ENCODE assay signal across 20 cellular contexts in genomic region chr15:59335197-59335786, GRCh38. TPM values are rescaled to one million over a fixed set of nuclear protein-coding genes. Genes with fewer than 3 reads are reported as not detected.
A peak's percentile ranks its signal among the peaks of the same experiment; 100 is the strongest.
DNase-seq lines count a peak whose midpoint lies in the region; ATAC-seq and TF ChIP-seq lines count a peak whose summit lies in the region.
"Had no signal": no experiment of that assay in that cellular context is flagged by ENCODE, and none has a peak within 500 bp of the region (broad histone marks: within the 10 kb centered on the region; RNA-seq: fewer than 3 reads in every experiment).

No MANE protein-coding gene starts in this region.

- no peak overlapping the region for H3K27ac ChIP-seq in left lung
- H3K27ac ChIP-seq: esophagus squamous epithelium, SJSA1, testis had no signal

- TF ChIP-seq CTCF in Calu3 (IDR thresholded peaks at IDR 0.05; ENCODE audit: unreplicated experiment) (no peak), astrocyte of the cerebellum (IDR thresholded peaks at IDR 0.05; ENCODE audit: low read depth, low read length, missing control alignments) (no peak), left lung (IDR thresholded peaks at IDR 0.05) (no peak), GM20000 (IDR thresholded peaks at IDR 0.05; ENCODE audit: extremely low read depth, missing control alignments) (no peak)

- peaks cover 63% of the 10 kb centered on the region for H3K4me1 Mint-ChIP-seq in Calu3 (ENCODE audit: low read depth, unreplicated experiment)
- H3K4me1 Mint-ChIP-seq in IgD-negative memory B cell, result peaks cover 32 to 42% (median 33%) of the 10 kb centered on the region in 3 donors

- intact Hi-C loops in Calu3 (cut with micrococcal nuclease; ENCODE audit: unreplicated experiment), result no loop called here
- intact Hi-C loops in left lung (cut with DNase I), result no loop called here

- H3K9me3 ChIP-seq in left lung, result no peaks in the 10 kb centered on the region
- H3K9me3 ChIP-seq: esophagus squamous epithelium, SJSA1, testis had no signal

- H3K27ac Mint-ChIP-seq in Calu3 (ENCODE audit: unreplicated experiment) (peak overlapping the region; percentile 78), IgD-negative memory B cell (peak overlapping the region in 2 of 3 donors; percentile 13 to 33)
- H3K27ac Mint-ChIP-seq: CD4-positive, alpha-beta T cell had no signal

- H3K4me3 ChIP-seq in astrocyte of the cerebellum (ENCODE audit: low read depth, low read length) (no peak overlapping the region), left lung (no peak overlapping the region)
- H3K4me3 ChIP-seq: esophagus squamous epithelium, SJSA1, testis had no signal

- H3K9me3 Mint-ChIP-seq in Calu3 (ENCODE audit: low read depth, unreplicated experiment), result no peaks in the 10 kb centered on the region
- no peaks in the 10 kb centered on the region for H3K9me3 Mint-ChIP-seq in IgD-negative memory B cell
- H3K9me3 Mint-ChIP-seq: CD4-positive, alpha-beta T cell had no signal

- no peaks in the 10 kb centered on the region for H3K27me3 ChIP-seq in left lung
- H3K27me3 ChIP-seq: esophagus squamous epithelium, SJSA1, testis had no signal

- CTCF ChIA-PET in Calu3 (lab: Charles Lee), result interaction anchor here (0.5 to 1.2 kb wide), 4 partner anchors 35 to 88 kb away, joined by 3 to 4 read pairs (median 3); no protein-coding TSS in a partner anchor

- H3K36me3 ChIP-seq in left lung, result no peaks in the 10 kb centered on the region
- H3K36me3 ChIP-seq: esophagus squamous epithelium, SJSA1 had no signal

- peaks cover 62% of the 10 kb centered on the region for H3K36me3 Mint-ChIP-seq in Calu3 (ENCODE audit: insufficient read depth, unreplicated experiment)
- peaks cover 6% of the 10 kb centered on the region for H3K36me3 Mint-ChIP-seq in IgD-negative memory B cell

- peaks cover 9 to 11% of the 10 kb centered on the region in 2 donors for H3K4me1 ChIP-seq in left lung
- H3K4me1 ChIP-seq: testis had no signal

- DNase-seq in Calu3 (no peak), astrocyte of the cerebellum (ENCODE audit: low read depth) (peak; percentile 92), left lung (no peak), GM20000 (ENCODE audit: low spot score) (no peak), NCI-H2171 (lab: John Stamatoyannopoulos, UW) (no peak), NCI-H146 (lab: John Stamatoyannopoulos, UW) (no peak)
- no peak for DNase-seq in activated effector memory CD4-positive, alpha-beta T cell treated with Interleukin-2 at 50 U/mL for 16 hours
- DNase-seq: activated CD4-positive, alpha-beta T cell treated with anti-CD3 and anti-CD28 coated beads for 4 hours; activated effector memory CD4-positive, alpha-beta T cell treated with anti-CD3 and anti-CD28 coated beads, Interleukin-2, amount 50 U/mL, for 16 hours; amniotic stem cell; CD4-positive, alpha-beta T cell; effector CD8-positive, alpha-beta T cell; esophagus squamous epithelium; NCI-H1092; nucleus accumbens; PC-3; stimulated activated CD4-positive, alpha-beta T cell treated with anti-CD3 and anti-CD28 coated beads, Interleukin-12 subunit alpha, Interleukin-12 subunit beta, amount 100 ng/mL, for 4 hours; testis had no signal

- in situ Hi-C loops in astrocyte of the cerebellum (cut with HindIII; ENCODE audit: low sequenced_read_pairs), result no loop called here

- H3K27me3 Mint-ChIP-seq in Calu3 (ENCODE audit: unreplicated experiment) (no peaks in the 10 kb centered on the region), IgD-negative memory B cell (no peaks in the 10 kb centered on the region)
- H3K27me3 Mint-ChIP-seq: CD4-positive, alpha-beta T cell had no signal

- ATAC-seq in left lung, result peak; percentile 57
- ATAC-seq: PC-3 had no signal

- BruUV-seq in Calu3 (replicated peaks; lab: Mats Ljungman, UMichigan), result no TSS peak

- peak overlapping the region; percentile 8 for H3K4me3 Mint-ChIP-seq in Calu3 (ENCODE audit: low read depth, unreplicated experiment)
- H3K4me3 Mint-ChIP-seq in IgD-negative memory B cell, result peak overlapping the region in 1 of 4 donors; percentile 82
- H3K4me3 Mint-ChIP-seq: CD4-positive, alpha-beta T cell had no signal

RNA-seq across cellular contexts. Expression of gene MYO1E, which starts 37.4 kb away (rescaled TPM):
- total RNA-seq in Calu3 (2022), result 617 and 655 TPM in 2 replicates
- polyA plus RNA-seq in IgD-negative memory B cell, result 27.4 TPM
- 100 to 1,000 TPM in 1 of 2 donors, 10 to 100 TPM in 1; 75.7 to 101 TPM for total RNA-seq in left lung
